Comparison of ENCODE assay signal across 10 cellular contexts in the genomic region with DNA sequence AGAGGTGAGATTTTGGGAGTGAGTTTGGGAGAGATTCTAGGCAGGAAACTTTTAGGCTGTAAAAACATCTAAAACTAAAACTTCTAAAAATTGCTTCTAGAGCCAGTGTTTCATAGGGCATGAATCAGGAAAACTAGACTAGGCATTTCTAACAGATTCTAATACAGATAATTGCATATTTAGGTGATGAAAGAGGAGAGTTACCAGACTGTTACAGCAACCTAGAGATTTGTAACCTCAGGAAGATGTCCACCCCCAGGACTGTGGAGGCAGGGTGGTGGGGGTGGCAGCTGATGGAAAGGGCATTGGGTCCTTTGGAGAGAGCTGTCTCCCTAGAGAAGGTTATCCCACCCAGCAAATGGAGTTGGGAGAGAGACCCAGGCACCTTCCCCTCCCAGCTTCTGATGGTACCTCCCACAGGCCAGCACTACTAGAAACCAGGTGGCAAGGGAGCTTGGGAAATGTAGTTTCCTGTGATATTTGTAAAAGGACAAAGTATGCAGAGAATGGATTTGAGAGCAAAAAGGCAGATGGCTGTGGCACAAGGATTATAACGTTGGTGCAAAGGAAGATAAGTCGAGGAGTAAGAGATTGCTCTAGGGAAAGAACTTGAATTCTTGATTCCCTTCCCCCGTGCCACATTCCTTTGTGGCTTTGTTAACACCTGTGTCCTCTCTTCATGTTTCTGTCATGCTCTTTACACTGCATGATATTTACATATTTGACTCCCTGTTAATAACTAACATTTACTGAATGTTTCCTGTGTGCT.
DNase-seq lines count a peak whose midpoint lies in the region; ATAC-seq and TF ChIP-seq lines count a peak whose summit lies in the region.
"Had no signal": no experiment of that assay in that cellular context is flagged by ENCODE, and none has a peak within 500 bp of the region (broad histone marks: within the 10 kb centered on the region; RNA-seq: fewer than 3 reads in every experiment).

No MANE protein-coding gene starts in this region.

- no peak overlapping the region for H3K9ac ChIP-seq in Karpas-422 (ENCODE audit: low read length)

- H3K4me1 ChIP-seq in Karpas-422 (ENCODE audit: low read length) = no peaks in the 10 kb centered on the region

- H3K27me3 ChIP-seq in H7 (ENCODE audit: control insufficient read depth, insufficient read depth, low read length) (no peaks in the 10 kb centered on the region), Karpas-422 (ENCODE audit: low read length) (no peaks in the 10 kb centered on the region)
- H3K27me3 ChIP-seq: suprapubic skin had no signal

- no peak overlapping the region for H3K27ac ChIP-seq in Karpas-422 (ENCODE audit: low read length)
- H3K27ac ChIP-seq: suprapubic skin had no signal

- H3K36me3 ChIP-seq in H7 (replicated peaks; ENCODE audit: control insufficient read depth, insufficient read depth, low read length) (no peaks in the 10 kb centered on the region), Karpas-422 (ENCODE audit: insufficient read depth, low read length) (no peaks in the 10 kb centered on the region)
- H3K36me3 ChIP-seq: suprapubic skin had no signal

- intact Hi-C loops in posterior cingulate gyrus (cut with DNase I) = no loop called here

- H3K27ac Mint-ChIP-seq in HFFc6 = peak overlapping the region; percentile 32

- H3K9me3 Mint-ChIP-seq in HFFc6 = no peaks in the 10 kb centered on the region
- H3K9me3 Mint-ChIP-seq: central memory CD8-positive, alpha-beta T cell had no signal

- H3K4me3 Mint-ChIP-seq in HFFc6 = peak overlapping the region; percentile 9; the same call in 1 of the 2 replicates
- H3K4me3 Mint-ChIP-seq: central memory CD8-positive, alpha-beta T cell had no signal

- no peaks in the 10 kb centered on the region for H3K9me3 ChIP-seq in Karpas-422 (ENCODE audit: low read length)
- H3K9me3 ChIP-seq: suprapubic skin had no signal

- H2AFZ ChIP-seq in Karpas-422 (ENCODE audit: low read length) = no peak overlapping the region

- H3K4me2 ChIP-seq in Karpas-422 (ENCODE audit: low read depth, low read length, poor library complexity, severe bottlenecking) = no peak overlapping the region

- peaks cover 7% of the 10 kb centered on the region; the same call in 1 of the 2 replicates for H3K36me3 Mint-ChIP-seq in HFFc6 (ENCODE audit: low read depth)

- no peaks in the 10 kb centered on the region for H3K79me2 ChIP-seq in Karpas-422 (ENCODE audit: low read length)

- H3K4me3 ChIP-seq in H7 (ENCODE audit: insufficient read depth, low read depth, low read length) (no peak overlapping the region), Karpas-422 (ENCODE audit: low read length) (no peak overlapping the region)
- H3K4me3 ChIP-seq: suprapubic skin had no signal

- DNase-seq in HFFc6 = no peak
- peak; percentile 23 for DNase-seq in NCI-H82 treated with DMSO at 0.1 percent for 48 hours (lab: John Stamatoyannopoulos, UW; ENCODE audit: unreplicated experiment)
- peak; percentile 41 for DNase-seq in kidney tubule cell (ENCODE audit: low spot score)
- no peak for DNase-seq in omental fat pad (ENCODE audit: low spot score)
- no peak for DNase-seq in H7
- DNase-seq in posterior cingulate gyrus = no peak
- DNase-seq in Karpas-422 = no peak

- peaks cover 5% of the 10 kb centered on the region; the same call in 1 of the 2 replicates for H3K27me3 Mint-ChIP-seq in HFFc6 (ENCODE audit: insufficient read depth)
- H3K27me3 Mint-ChIP-seq: central memory CD8-positive, alpha-beta T cell had no signal

- TF ChIP-seq CTCF in HFFc6 (IDR thresholded peaks at IDR 0.05) = no peak
- TF ChIP-seq CTCF in omental fat pad (IDR thresholded peaks at IDR 0.05) = no peak

- ATAC-seq in GM18517 (IDR thresholded peaks at IDR 0.05; ENCODE audit: unreplicated experiment) (peak; percentile 75), omental fat pad (ENCODE audit: low FRiP score) (no peak)

- peaks cover 39% of the 10 kb centered on the region for H3K4me1 Mint-ChIP-seq in HFFc6 (ENCODE audit: low read depth)

- peaks cover 66% of the 10 kb centered on the region for H4K20me1 ChIP-seq in Karpas-422 (ENCODE audit: insufficient read depth, low read depth, low read length)

- H3K9me2 ChIP-seq in Karpas-422 (replicated peaks; ENCODE audit: insufficient read depth, low read length) = no peaks in the 10 kb centered on the region

Comparison
In these comparisons a context has a peak if more than half of its experiments do, and no peak if none do; other contexts are left out.
1. DNase-seq: peak in NCI-H82 treated with DMSO at 0.1 percent for 48 hours (single experiment) and kidney tubule cell (single experiment); none in HFFc6 (single experiment), omental fat pad (single experiment), H7 (single experiment), posterior cingulate gyrus (0 of 10) and Karpas-422 (single experiment).